Comparison of ENCODE assay signal across 19 cellular contexts in the genomic region with DNA sequence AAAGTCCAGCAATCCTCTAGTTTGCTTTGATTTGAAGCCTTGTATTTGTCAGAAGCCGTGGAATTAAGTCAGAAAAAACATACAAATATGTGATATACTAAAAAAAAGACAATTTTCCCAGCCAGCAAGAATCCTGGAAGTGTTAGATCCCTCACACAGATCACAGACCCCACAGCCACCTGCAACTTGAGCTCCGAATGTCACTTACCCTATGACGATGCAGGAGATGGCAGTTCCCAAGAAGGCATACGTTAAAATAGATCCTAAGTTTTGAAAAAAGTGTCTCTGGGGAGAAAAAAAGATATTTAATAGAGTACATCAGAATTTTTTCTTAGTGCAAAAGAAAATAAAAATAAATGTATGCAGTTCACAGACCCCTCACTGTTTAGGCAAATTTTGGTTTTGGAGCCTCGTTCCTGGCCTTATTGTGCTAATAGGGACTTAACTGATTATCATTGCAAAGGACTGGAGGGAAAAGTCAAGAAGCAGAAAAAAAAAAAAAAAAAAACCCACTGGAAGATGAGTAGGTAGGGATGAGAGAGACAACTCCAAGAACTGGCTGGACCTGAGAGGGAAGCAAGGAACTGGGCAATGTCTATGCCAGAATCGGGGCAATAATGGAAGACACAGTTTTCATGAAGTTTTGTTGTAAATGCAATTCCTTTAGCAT. TPM values are rescaled to one million over a fixed set of nuclear protein-coding genes. Genes with fewer than 3 reads are reported as not detected.
A peak's percentile ranks its signal among the peaks of the same experiment; 100 is the strongest.
DNase-seq lines count a peak whose midpoint lies in the region; ATAC-seq and TF ChIP-seq lines count a peak whose summit lies in the region.
"Had no signal": no experiment of that assay in that cellular context is flagged by ENCODE, and none has a peak within 500 bp of the region (broad histone marks: within the 10 kb centered on the region; RNA-seq: fewer than 3 reads in every experiment).

No MANE protein-coding gene starts in this region.

- no peak overlapping the region for H3K4me2 ChIP-seq in neural progenitor cell

- peak overlapping the region; percentile 68 for H3K27ac ChIP-seq in VCaP
- H3K27ac ChIP-seq in esophagus squamous epithelium: peak overlapping the region in 3 of 4 donors; percentile 66 to 81 (median 67)
- no peak overlapping the region for H3K27ac ChIP-seq in neural progenitor cell
- H3K27ac ChIP-seq: BLaER1 treated with 17β-estradiol and CSF1 and Interleukin-3, amounts not matched to agents 10 nM and 100 nM had no signal

- H3K4me3 Mint-ChIP-seq in neural progenitor cell: no peak overlapping the region
- H3K4me3 Mint-ChIP-seq: B cell; CD8-positive, alpha-beta T cell; HFFc6 had no signal

- H3F3A ChIP-seq in neural progenitor cell (ENCODE audit: low read depth): no peaks in the 10 kb centered on the region

- no peaks in the 10 kb centered on the region for H3K9me3 Mint-ChIP-seq in neural progenitor cell
- H3K9me3 Mint-ChIP-seq: CD8-positive, alpha-beta T cell had no signal

- peak overlapping the region; percentile 46 for H2AFZ ChIP-seq in neural progenitor cell (replicated peaks)

- peaks cover 2% of the 10 kb centered on the region for H3K27me3 Mint-ChIP-seq in neural progenitor cell (ENCODE audit: insufficient read depth, low read depth)
- H3K27me3 Mint-ChIP-seq: B cell had no signal

- TF ChIP-seq CTCF in VCaP (conservative IDR thresholded peaks at IDR 0.05) (no peak), esophagus squamous epithelium (IDR thresholded peaks at IDR 0.05) (no peak), neural progenitor cell (IDR thresholded peaks at IDR 0.05) (no peak)

- no peaks in the 10 kb centered on the region for H3K27me3 ChIP-seq in H7 (ENCODE audit: control insufficient read depth, insufficient read depth, low read length)
- H3K27me3 ChIP-seq in esophagus squamous epithelium: no peaks in the 10 kb centered on the region
- no peaks in the 10 kb centered on the region for H3K27me3 ChIP-seq in neural progenitor cell
- H3K27me3 ChIP-seq: BLaER1 treated with 17β-estradiol and CSF1 and Interleukin-3, amounts not matched to agents 10 nM and 100 nM had no signal

- H3K36me3 Mint-ChIP-seq in neural progenitor cell: no peaks in the 10 kb centered on the region

- H3K27ac Mint-ChIP-seq in neural progenitor cell: no peak overlapping the region
- H3K27ac Mint-ChIP-seq: B cell; CD8-positive, alpha-beta T cell; HFFc6 had no signal

- H4K20me1 ChIP-seq in neural progenitor cell (ENCODE audit: low read depth): no peaks in the 10 kb centered on the region
- H4K20me1 ChIP-seq: BLaER1 treated with 17β-estradiol and CSF1 and Interleukin-3, amounts not matched to agents 10 nM and 100 nM had no signal

- no peak overlapping the region for H3K9ac ChIP-seq in neural progenitor cell
- H3K9ac ChIP-seq: BLaER1 treated with 17β-estradiol and CSF1 and Interleukin-3, amounts not matched to agents 10 nM and 100 nM had no signal

- DNase-seq in H7 (peak; percentile 12), esophagus squamous epithelium (lab: John Stamatoyannopoulos, UW) (no peak), neural progenitor cell (ENCODE audit: low spot score) (no peak), Right ventricle myocardium superior (no peak), AG08396 (ENCODE audit: low spot score) (no peak)
- DNase-seq: 8988T; CD8-positive, alpha-beta T cell; DMS 273 treated with DMSO at 0.1 percent for 48 hours; DMS53; DND-41; EL; HFFc6 had no signal

- WGBS in esophagus squamous epithelium, 2 donors: 51 to 70% methylated on average over 6 of the region's 6 CpGs

- ATAC-seq in Right ventricle myocardium superior (ENCODE audit: poor library complexity) (no peak), HG02623 (IDR thresholded peaks at IDR 0.05; ENCODE audit: unreplicated experiment) (no peak)
- ATAC-seq: CD8-positive, alpha-beta T cell; GM12878; HCT116 had no signal

- no peaks in the 10 kb centered on the region for H3K9me3 ChIP-seq in esophagus squamous epithelium
- no peaks in the 10 kb centered on the region for H3K9me3 ChIP-seq in neural progenitor cell (ENCODE audit: low read depth)

- H3K4me1 ChIP-seq in esophagus squamous epithelium: peaks cover 19 to 38% (median 25%) of the 10 kb centered on the region in 3 donors
- peaks cover 5% of the 10 kb centered on the region for H3K4me1 ChIP-seq in neural progenitor cell

- no peaks in the 10 kb centered on the region for H3K79me2 ChIP-seq in neural progenitor cell (ENCODE audit: low read depth)

- intact Hi-C loops in esophagus squamous epithelium (cut with DNase I) (no loop called here), Right ventricle myocardium superior (cut with DNase I) (no loop called here)

- H3K4me3 ChIP-seq in H7 (ENCODE audit: insufficient read depth, low read depth, low read length): no peak overlapping the region
- H3K4me3 ChIP-seq in esophagus squamous epithelium: no peak overlapping the region
- no peak overlapping the region for H3K4me3 ChIP-seq in neural progenitor cell
- H3K4me3 ChIP-seq: BLaER1 treated with 17β-estradiol and CSF1 and Interleukin-3, amounts not matched to agents 10 nM and 100 nM; GM12878 had no signal

- no peak for TF ChIP-seq POLR2A in esophagus squamous epithelium (IDR thresholded peaks at IDR 0.05)

- H3K36me3 ChIP-seq in H7 (replicated peaks; ENCODE audit: control insufficient read depth, insufficient read depth, low read length) (no peaks in the 10 kb centered on the region), esophagus squamous epithelium (peaks cover 0 to 5% (median 0%) of the 10 kb centered on the region in 3 donors), neural progenitor cell (no peaks in the 10 kb centered on the region)

- no peaks in the 10 kb centered on the region for H3K4me1 Mint-ChIP-seq in neural progenitor cell
- H3K4me1 Mint-ChIP-seq: B cell had no signal

RNA-seq across cellular contexts. Expression of gene SLC9A9, which starts 53.3 kb away (rescaled TPM):
- 4.1 and 7.2 TPM in 2 replicates for total RNA-seq in H7 (2014; rRNA removed; shearing (Covaris generic))
- total RNA-seq in esophagus squamous epithelium: 10 to 100 TPM; 11.2 to 22.3 (median 18.9) TPM
- 0.22 and 0.50 TPM in 2 replicates for total RNA-seq in neural progenitor cell (ENCODE audit: low replicate concordance)
- 7.2 TPM for total RNA-seq in Right ventricle myocardium superior
- total RNA-seq: G401 had no signal
